1 cellular context compared by ENCODE assay signal in genomic region chr19:4795400-4795799, GRCh38.
A peak's percentile ranks its signal among the peaks of the same experiment; 100 is the strongest.
TF ChIP-seq lines count a peak whose summit lies in the region.

No MANE protein-coding gene starts in this region.

TF ChIP-seq in HEK293, 187 proteins besides CTCF, POLR2A, EP300 and RAD21:
- TF ChIP-seq PRDM10 (tag by site-specific recombination; IDR thresholded peaks at IDR 0.05) (peak; percentile 78), ZBTB44 (tag by site-specific recombination; IDR thresholded peaks at IDR 0.05) (no peak)
- TF ChIP-seq, protein P1, sequence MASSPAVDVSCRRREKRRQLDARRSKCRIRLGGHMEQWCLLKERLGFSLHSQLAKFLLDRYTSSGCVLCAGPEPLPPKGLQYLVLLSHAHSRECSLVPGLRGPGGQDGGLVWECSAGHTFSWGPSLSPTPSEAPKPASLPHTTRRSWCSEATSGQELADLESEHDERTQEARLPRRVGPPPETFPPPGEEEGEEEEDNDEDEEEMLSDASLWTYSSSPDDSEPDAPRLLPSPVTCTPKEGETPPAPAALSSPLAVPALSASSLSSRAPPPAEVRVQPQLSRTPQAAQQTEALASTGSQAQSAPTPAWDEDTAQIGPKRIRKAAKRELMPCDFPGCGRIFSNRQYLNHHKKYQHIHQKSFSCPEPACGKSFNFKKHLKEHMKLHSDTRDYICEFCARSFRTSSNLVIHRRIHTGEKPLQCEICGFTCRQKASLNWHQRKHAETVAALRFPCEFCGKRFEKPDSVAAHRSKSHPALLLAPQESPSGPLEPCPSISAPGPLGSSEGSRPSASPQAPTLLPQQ (tag by site-specific recombination; IDR thresholded peaks at IDR 0.05): no peak
